10 cellular contexts compared by ENCODE assay signal in the genomic region with DNA sequence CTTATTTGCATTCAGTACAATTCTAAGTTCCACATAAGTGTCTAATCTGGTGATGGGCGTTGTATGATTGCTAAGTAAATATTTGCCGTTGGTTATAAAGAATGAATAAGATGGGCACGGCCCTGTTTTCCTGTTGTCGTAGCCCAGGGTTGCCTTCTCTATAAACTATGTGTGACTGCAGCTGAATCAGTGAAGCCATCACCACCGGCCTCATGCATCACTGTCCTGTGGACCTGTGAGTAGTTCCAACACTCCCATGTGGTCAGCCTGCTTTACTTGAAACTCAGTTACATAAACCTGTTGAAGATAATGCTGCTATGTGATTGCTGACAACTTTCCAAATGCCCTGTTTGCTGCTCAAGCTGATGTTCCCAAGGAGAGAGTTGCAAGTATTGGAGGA. TPM values are rescaled to one million over a fixed set of nuclear protein-coding genes. Genes with fewer than 3 reads are reported as not detected.
DNase-seq lines count a peak whose midpoint lies in the region; ATAC-seq and TF ChIP-seq lines count a peak whose summit lies in the region.
"Had no signal": no experiment of that assay in that cellular context is flagged by ENCODE, and none has a peak within 500 bp of the region (broad histone marks: within the 10 kb centered on the region; RNA-seq: fewer than 3 reads in every experiment).

No MANE protein-coding gene starts in this region.

- peaks cover 37% of the 10 kb centered on the region for H3K4me1 ChIP-seq in foreskin keratinocyte
- H3K4me1 ChIP-seq in thyroid gland = peaks cover 27 to 53% of the 10 kb centered on the region in 2 donors
- H3K4me1 ChIP-seq in neuronal stem cell (ENCODE audit: control insufficient read depth in 2 of 2, insufficient read depth in 1 of 2, low read depth in 1 of 2, low read length in 2 of 2) = peaks cover 5 to 17% of the 10 kb centered on the region in 2 donors

- no peak overlapping the region for H3K18ac ChIP-seq in neuronal stem cell (ENCODE audit: low read length)

- TF ChIP-seq POLR2A in thyroid gland (IDR thresholded peaks at IDR 0.05) = no peak

- no peak overlapping the region for H2BK12ac ChIP-seq in neuronal stem cell (ENCODE audit: low read length)

- no peak overlapping the region for H3K4me2 ChIP-seq in neuronal stem cell (ENCODE audit: insufficient read depth, low read length, poor library complexity, severe bottlenecking)

- H3K36me3 ChIP-seq in thyroid gland (no peaks in the 10 kb centered on the region), neuronal stem cell (replicated peaks in 1 of 2; ENCODE audit: control insufficient read depth in 2 of 2, insufficient read depth in 2 of 2, low read length in 2 of 2) (no peaks in the 10 kb centered on the region)

- H3K27ac ChIP-seq in foreskin keratinocyte (peak overlapping the region; percentile 99), thyroid gland (peak overlapping the region; percentile 73 to 100 (median 92)), neuronal stem cell (replicated peaks; ENCODE audit: low read length) (no peak overlapping the region)

- no peak overlapping the region for H3K9ac ChIP-seq in neuronal stem cell (ENCODE audit: low read depth, low read length, poor library complexity)

- 81 to 91% methylated on average over 5 of the region's 5 CpGs for WGBS in thyroid gland, 2 donors
- no CpG with 5 or more reads among the region's 5 CpGs for WGBS in neuronal stem cell (ENCODE audit: extremely low coverage in 2 of 2, insufficient read length in 2 of 2, insufficient replicate concordance in 1 of 2), 2 donors

- no peak overlapping the region for H2BK5ac ChIP-seq in neuronal stem cell (ENCODE audit: low read length)

- H3K23ac ChIP-seq in neuronal stem cell (ENCODE audit: low read depth, low read length, poor library complexity) = no peak overlapping the region

- intact Hi-C loops in thyroid gland (cut with DNase I) = no loop called here

- no peak overlapping the region for H2AFZ ChIP-seq in neuronal stem cell (ENCODE audit: low read length)

- H2BK120ac ChIP-seq in neuronal stem cell (ENCODE audit: low read depth, low read length) = no peak overlapping the region

- peak; percentile 74 for DNase-seq in activated effector memory CD4-positive, alpha-beta T cell treated with anti-CD3 and anti-CD28 coated beads, Interleukin-2, amount 50 U/mL, for 16 hours
- DNase-seq in activated effector memory CD4-positive, alpha-beta T cell treated with Interleukin-2 at 50 U/mL for 16 hours = no peak
- peak; percentile 74 for DNase-seq in SW480 (ENCODE audit: low spot score)
- peak; percentile 95 to 97 for DNase-seq in foreskin keratinocyte
- DNase-seq in thyroid gland = no peak
- no peak for DNase-seq in neuronal stem cell (ENCODE audit: low spot score)
- DNase-seq: GDM1, NCI-H2227 treated with DMSO at 0.1 percent for 48 hours had no signal

- no peak overlapping the region for H4K8ac ChIP-seq in neuronal stem cell (ENCODE audit: low read depth, low read length)

- H2BK15ac ChIP-seq in neuronal stem cell (ENCODE audit: low read length) = no peak overlapping the region

- H4K91ac ChIP-seq in neuronal stem cell (ENCODE audit: low read depth, low read length, poor library complexity) = no peak overlapping the region

- H3K4ac ChIP-seq in neuronal stem cell (ENCODE audit: low read length) = no peak overlapping the region

- no peak for TF ChIP-seq CTCF in foreskin keratinocyte (conservative IDR thresholded peaks at IDR 0.05)
- TF ChIP-seq CTCF in thyroid gland (IDR thresholded peaks at IDR 0.05) = no peak

- H3K27me3 ChIP-seq in foreskin keratinocyte (no peaks in the 10 kb centered on the region), thyroid gland (no peaks in the 10 kb centered on the region), neuronal stem cell (ENCODE audit: control insufficient read depth in 3 of 3, insufficient read depth in 3 of 3, low read depth in 1 of 3, low read length in 3 of 3) (no peaks in the 10 kb centered on the region)

- H3K4me3 ChIP-seq in thyroid gland (replicated peaks in 1 of 3) = no peak overlapping the region
- H3K4me3 ChIP-seq in neuronal stem cell (ENCODE audit: low read length in 2 of 2) = no peak overlapping the region

- no peak overlapping the region for H2AK5ac ChIP-seq in neuronal stem cell (ENCODE audit: low read depth, low read length)

- peak; percentile 49 for ATAC-seq in foreskin keratinocyte
- ATAC-seq in HG02884 (IDR thresholded peaks at IDR 0.05; ENCODE audit: unreplicated experiment) = no peak
- ATAC-seq in GM18873 (IDR thresholded peaks at IDR 0.05; ENCODE audit: low FRiP score, unreplicated experiment) = no peak

- H3K14ac ChIP-seq in neuronal stem cell (ENCODE audit: low read length) = no peak overlapping the region

- H3K79me1 ChIP-seq in neuronal stem cell (ENCODE audit: low read depth, low read length) = no peaks in the 10 kb centered on the region

- H3K9me3 ChIP-seq in thyroid gland = no peaks in the 10 kb centered on the region
- H3K9me3 ChIP-seq in neuronal stem cell (replicated peaks in 1 of 2; ENCODE audit: control insufficient read depth in 2 of 2, insufficient read depth in 1 of 2, low read depth in 1 of 2, low read length in 2 of 2) = no peaks in the 10 kb centered on the region

RNA-seq across cellular contexts. Expression of gene KLF6, which starts 21.6 kb away (rescaled TPM):
- 133 and 156 TPM in 2 replicates for total RNA-seq in foreskin keratinocyte
- polyA plus RNA-seq in foreskin keratinocyte = 42.0 and 42.5 TPM in 2 replicates
- total RNA-seq in thyroid gland = 100 to 1,000 TPM in 2 of 4 donors, 10 to 100 TPM in 2; 50.4 to 166 (median 103) TPM
- 12.9 TPM for polyA plus RNA-seq in neuronal stem cell (2013, experiment 1 of 2)
- polyA plus RNA-seq in neuronal stem cell (2013, experiment 2 of 2) = 13.2 TPM

Comparison
In these comparisons a context has a peak if more than half of its experiments do, and no peak if none do; other contexts are left out.
1. DNase-seq: peak in activated effector memory CD4-positive, alpha-beta T cell treated with anti-CD3 and anti-CD28 coated beads, Interleukin-2, amount 50 U/mL, for 16 hours (single experiment), SW480 (single experiment) and foreskin keratinocyte (2 of 2); none in activated effector memory CD4-positive, alpha-beta T cell treated with Interleukin-2 at 50 U/mL for 16 hours (single experiment), thyroid gland (0 of 2) and neuronal stem cell (single experiment).